ENCODE assay signal across 1 cellular context in genomic region chr3:187702507-187703033, GRCh38.
TF ChIP-seq lines count a peak whose summit lies in the region.

Gene RTP2 (minus strand): TSS chr3:187702557. CDS start chr3:187702128, 429 bp downstream.

TF ChIP-seq in GM23338, 12 proteins besides CTCF, POLR2A, EP300 and RAD21 (continued from another document):
- no peak for TF ChIP-seq ZNF462 (CRISPR knock-in tag; IDR thresholded peaks at IDR 0.05)
- no peak for TF ChIP-seq JUNB (IDR thresholded peaks at IDR 0.05; ENCODE audit: unreplicated experiment)
- TF ChIP-seq, protein P1, sequence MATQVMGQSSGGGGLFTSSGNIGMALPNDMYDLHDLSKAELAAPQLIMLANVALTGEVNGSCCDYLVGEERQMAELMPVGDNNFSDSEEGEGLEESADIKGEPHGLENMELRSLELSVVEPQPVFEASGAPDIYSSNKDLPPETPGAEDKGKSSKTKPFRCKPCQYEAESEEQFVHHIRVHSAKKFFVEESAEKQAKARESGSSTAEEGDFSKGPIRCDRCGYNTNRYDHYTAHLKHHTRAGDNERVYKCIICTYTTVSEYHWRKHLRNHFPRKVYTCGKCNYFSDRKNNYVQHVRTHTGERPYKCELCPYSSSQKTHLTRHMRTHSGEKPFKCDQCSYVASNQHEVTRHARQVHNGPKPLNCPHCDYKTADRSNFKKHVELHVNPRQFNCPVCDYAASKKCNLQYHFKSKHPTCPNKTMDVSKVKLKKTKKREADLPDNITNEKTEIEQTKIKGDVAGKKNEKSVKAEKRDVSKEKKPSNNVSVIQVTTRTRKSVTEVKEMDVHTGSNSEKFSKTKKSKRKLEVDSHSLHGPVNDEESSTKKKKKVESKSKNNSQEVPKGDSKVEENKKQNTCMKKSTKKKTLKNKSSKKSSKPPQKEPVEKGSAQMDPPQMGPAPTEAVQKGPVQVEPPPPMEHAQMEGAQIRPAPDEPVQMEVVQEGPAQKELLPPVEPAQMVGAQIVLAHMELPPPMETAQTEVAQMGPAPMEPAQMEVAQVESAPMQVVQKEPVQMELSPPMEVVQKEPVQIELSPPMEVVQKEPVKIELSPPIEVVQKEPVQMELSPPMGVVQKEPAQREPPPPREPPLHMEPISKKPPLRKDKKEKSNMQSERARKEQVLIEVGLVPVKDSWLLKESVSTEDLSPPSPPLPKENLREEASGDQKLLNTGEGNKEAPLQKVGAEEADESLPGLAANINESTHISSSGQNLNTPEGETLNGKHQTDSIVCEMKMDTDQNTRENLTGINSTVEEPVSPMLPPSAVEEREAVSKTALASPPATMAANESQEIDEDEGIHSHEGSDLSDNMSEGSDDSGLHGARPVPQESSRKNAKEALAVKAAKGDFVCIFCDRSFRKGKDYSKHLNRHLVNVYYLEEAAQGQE (IDR thresholded peaks at IDR 0.05; ENCODE audit: unreplicated experiment) = no peak
- no peak for TF ChIP-seq ZNF331 (CRISPR knock-in tag; IDR thresholded peaks at IDR 0.05; ENCODE audit: low read depth)
